ENCODE assay signal across 38 cellular contexts in genomic region chr16:5315914-5316313, GRCh38.
"Had no signal": no experiment of that assay in that cellular context is flagged by ENCODE, and none has a peak within 500 bp of the region (broad histone marks: within the 10 kb centered on the region; RNA-seq: fewer than 3 reads in every experiment).

No MANE protein-coding gene starts in this region.

- H3K27me3 ChIP-seq: adrenal gland, ascending aorta, body of pancreas, brain microvascular endothelial cell, breast epithelium, cardiac muscle cell had no signal

- H3K9me3 Mint-ChIP-seq: activated naive CD4-positive, alpha-beta T cell treated with anti-CD3 and anti-CD28 coated beads, Interleukin-2, amount 50 U/mL, for 24 hours; activated naive CD8-positive, alpha-beta T cell treated with anti-CD3 and anti-CD28 coated beads for 36 hours; activated naive CD8-positive, alpha-beta T cell treated with anti-CD3 and anti-CD28 coated beads, Interleukin-2, amount 10 ng/mL, durations not matched to agents 7 days and 5 days; activated naive CD8-positive, alpha-beta T cell treated with anti-CD3 and anti-CD28 coated beads, Interleukin-2, amount 50 U/mL, for 24 hours; activated T-helper 1 cell treated with anti-CD3 and anti-CD28 coated beads, Interleukin-12 subunit alpha, Interleukin-12 subunit beta, Interleukin-2, Interleukin-4 antibody, amounts not matched to agents 30 ng/mL and 10 ng/mL and 1 ng/mL, durations not matched to agents 14 hours and 24 hours and 36 hours; activated T-helper 2 cell treated with anti-CD3 and anti-CD28 coated beads, Interferon-gamma antibody, Interleukin-2, Interleukin-4, amounts not matched to agents 10 μg/mL and 5 μg/mL and 100 μg/mL, durations not matched to agents 14 hours and 24 hours and 36 hours; brain had no signal

- H3K4me1 Mint-ChIP-seq: activated naive CD4-positive, alpha-beta T cell treated with anti-CD3 and anti-CD28 coated beads, Interleukin-2, amount 10 ng/mL, durations not matched to agents 7 days and 5 days; activated naive CD4-positive, alpha-beta T cell treated with anti-CD3 and anti-CD28 coated beads, Interleukin-2, amount 50 U/mL, for 24 hours; activated naive CD8-positive, alpha-beta T cell treated with anti-CD3 and anti-CD28 coated beads for 36 hours; activated naive CD8-positive, alpha-beta T cell treated with anti-CD3 and anti-CD28 coated beads, Interleukin-2, amount 10 ng/mL, durations not matched to agents 7 days and 5 days; activated naive CD8-positive, alpha-beta T cell treated with anti-CD3 and anti-CD28 coated beads, Interleukin-2, amount 50 U/mL, for 24 hours; activated T-helper 17 cell treated with anti-CD3 and anti-CD28 coated beads, Interleukin-2, amount 50 U/mL, for 72 hours; brain; central memory CD8-positive, alpha-beta T cell had no signal

- H3K9me3 ChIP-seq: adrenal gland, ascending aorta, body of pancreas had no signal

- H3K27ac Mint-ChIP-seq: activated naive CD4-positive, alpha-beta T cell treated with anti-CD3 and anti-CD28 coated beads for 36 hours; activated naive CD4-positive, alpha-beta T cell treated with anti-CD3 and anti-CD28 coated beads, Interleukin-2, amount 10 ng/mL, durations not matched to agents 7 days and 5 days; activated naive CD4-positive, alpha-beta T cell treated with anti-CD3 and anti-CD28 coated beads, Interleukin-2, amount 50 U/mL, for 24 hours; activated naive CD4-positive, alpha-beta T cell treated with anti-CD3 and anti-CD28 coated beads, Interleukin-2, amount 50 U/mL, for 72 hours; activated naive CD8-positive, alpha-beta T cell; activated naive CD8-positive, alpha-beta T cell treated with anti-CD3 and anti-CD28 coated beads for 36 hours; activated naive CD8-positive, alpha-beta T cell treated with anti-CD3 and anti-CD28 coated beads, Interleukin-2, amount 10 ng/mL, durations not matched to agents 7 days and 5 days; activated naive CD8-positive, alpha-beta T cell treated with anti-CD3 and anti-CD28 coated beads, Interleukin-2, amount 50 U/mL, for 24 hours; activated T-cell treated with anti-CD3 and anti-CD28 coated beads, Interleukin-2, amount 50 U/mL, for 72 hours; activated T-helper 1 cell treated with anti-CD3 and anti-CD28 coated beads, Interleukin-12 subunit alpha, Interleukin-12 subunit beta, Interleukin-2, Interleukin-4 antibody, amounts not matched to agents 30 ng/mL and 10 ng/mL and 1 ng/mL, durations not matched to agents 14 hours and 24 hours and 36 hours; activated T-helper 17 cell treated with anti-CD3 and anti-CD28 coated beads, Interleukin-2, amount 50 U/mL, for 72 hours; activated T-helper 2 cell treated with anti-CD3 and anti-CD28 coated beads, Interferon-gamma antibody, Interleukin-2, Interleukin-4, amounts not matched to agents 10 μg/mL and 5 μg/mL and 100 μg/mL, durations not matched to agents 14 hours and 24 hours and 36 hours; brain had no signal

- H3K36me3 Mint-ChIP-seq: activated naive CD4-positive, alpha-beta T cell treated with anti-CD3 and anti-CD28 coated beads, Interleukin-2, amount 10 ng/mL, durations not matched to agents 7 days and 5 days; activated naive CD4-positive, alpha-beta T cell treated with anti-CD3 and anti-CD28 coated beads, Interleukin-2, amount 50 U/mL, for 24 hours; activated naive CD4-positive, alpha-beta T cell treated with anti-CD3 and anti-CD28 coated beads, Interleukin-2, amount 50 U/mL, for 72 hours; activated naive CD8-positive, alpha-beta T cell; activated naive CD8-positive, alpha-beta T cell treated with anti-CD3 and anti-CD28 coated beads for 36 hours; activated naive CD8-positive, alpha-beta T cell treated with anti-CD3 and anti-CD28 coated beads, Interleukin-2, amount 10 ng/mL, durations not matched to agents 7 days and 5 days; brain had no signal

- H3K4me3 Mint-ChIP-seq: activated naive CD4-positive, alpha-beta T cell treated with anti-CD3 and anti-CD28 coated beads for 36 hours; activated naive CD4-positive, alpha-beta T cell treated with anti-CD3 and anti-CD28 coated beads, Interleukin-2, amount 10 ng/mL, durations not matched to agents 7 days and 5 days; activated naive CD4-positive, alpha-beta T cell treated with anti-CD3 and anti-CD28 coated beads, Interleukin-2, amount 50 U/mL, for 24 hours; activated naive CD8-positive, alpha-beta T cell; activated naive CD8-positive, alpha-beta T cell treated with anti-CD3 and anti-CD28 coated beads for 36 hours; activated naive CD8-positive, alpha-beta T cell treated with anti-CD3 and anti-CD28 coated beads, Interleukin-2, amount 10 ng/mL, durations not matched to agents 7 days and 5 days; activated naive CD8-positive, alpha-beta T cell treated with anti-CD3 and anti-CD28 coated beads, Interleukin-2, amount 50 U/mL, for 24 hours; activated T-cell treated with anti-CD3 and anti-CD28 coated beads, Interleukin-2, amount 50 U/mL, for 4 hours; activated T-cell treated with anti-CD3 and anti-CD28 coated beads, Interleukin-2, amount 50 U/mL, for 72 hours; activated T-helper 1 cell treated with anti-CD3 and anti-CD28 coated beads, Interleukin-12 subunit alpha, Interleukin-12 subunit beta, Interleukin-2, Interleukin-4 antibody, amounts not matched to agents 30 ng/mL and 10 ng/mL and 1 ng/mL, durations not matched to agents 14 hours and 24 hours and 36 hours; activated T-helper 17 cell treated with anti-CD3 and anti-CD28 coated beads, Interleukin-2, amount 50 U/mL, for 72 hours; brain; central memory CD8-positive, alpha-beta T cell had no signal

- H3K36me3 ChIP-seq: adrenal gland, ascending aorta, brain microvascular endothelial cell, breast epithelium, cardiac muscle cell had no signal

- H3K27me3 Mint-ChIP-seq: activated naive CD4-positive, alpha-beta T cell treated with anti-CD3 and anti-CD28 coated beads, Interleukin-2, amount 10 ng/mL, durations not matched to agents 7 days and 5 days; activated naive CD8-positive, alpha-beta T cell treated with anti-CD3 and anti-CD28 coated beads, Interleukin-2, amount 10 ng/mL, durations not matched to agents 7 days and 5 days; activated naive CD8-positive, alpha-beta T cell treated with anti-CD3 and anti-CD28 coated beads, Interleukin-2, amount 50 U/mL, for 24 hours had no signal

- H3K27ac ChIP-seq: adrenal gland, ascending aorta, body of pancreas, brain microvascular endothelial cell, breast epithelium, cardiac muscle cell had no signal

- DNase-seq: activated effector memory CD4-positive, alpha-beta T cell treated with anti-CD3 and anti-CD28 coated beads, Interleukin-2, amount 50 U/mL, for 16 hours; activated effector memory CD4-positive, alpha-beta T cell treated with Interleukin-2 at 50 U/mL for 16 hours; activated gamma-delta T cell; activated gamma-delta T cell treated with Interleukin-2 at 50 U/mL for 16 hours; activated naive CD4-positive, alpha-beta T cell; activated naive CD4-positive, alpha-beta T cell treated with anti-CD3 and anti-CD28 coated beads for 36 hours; activated naive CD4-positive, alpha-beta T cell treated with anti-CD3 and anti-CD28 coated beads, Interleukin-2, amount 10 ng/mL, durations not matched to agents 7 days and 5 days; activated naive CD4-positive, alpha-beta T cell treated with anti-CD3 and anti-CD28 coated beads, Interleukin-2, amount 50 U/mL, for 16 hours; activated naive CD4-positive, alpha-beta T cell treated with Interleukin-2 at 50 U/mL for 16 hours; activated naive CD8-positive, alpha-beta T cell treated with anti-CD3 and anti-CD28 coated beads for 36 hours; activated naive CD8-positive, alpha-beta T cell treated with anti-CD3 and anti-CD28 coated beads, Interleukin-2, amount 10 ng/mL, durations not matched to agents 7 days and 5 days; activated naive CD8-positive, alpha-beta T cell treated with anti-CD3 and anti-CD28 coated beads, Interleukin-2, amount 50 U/mL, for 24 hours; activated T-cell treated with anti-CD3 and anti-CD28 coated beads, Interleukin-2, amount 50 U/mL, for 1 hour; activated T-cell treated with anti-CD3 and anti-CD28 coated beads, Interleukin-2, amount 50 U/mL, for 4 hours; activated T-cell treated with anti-CD3 and anti-CD28 coated beads, Interleukin-2, amount 50 U/mL, for 48 hours; activated T-cell treated with anti-CD3 and anti-CD28 coated beads, Interleukin-2, amount 50 U/mL, for 72 hours; adrenal gland; amniotic stem cell; amygdala; anterior cingulate cortex; aorta; body of pancreas; brain microvascular endothelial cell; caudate nucleus; central memory CD4-positive, alpha-beta T cell; cerebellar nuclear complex had no signal

- FAIRE-seq: astrocyte had no signal

- H3K4me3 ChIP-seq: adrenal gland, ascending aorta, body of pancreas, breast epithelium, cardiac muscle cell had no signal

- H3K4me1 ChIP-seq: adrenal gland, ascending aorta, body of pancreas, breast epithelium had no signal
